Comparison of ENCODE assay signal across 2 cellular contexts in genomic region chr7:126728967-126729366, GRCh38.
TF ChIP-seq lines count a peak whose summit lies in the region.

No MANE protein-coding gene starts in this region.

TF ChIP-seq in HepG2, 621 proteins besides CTCF, POLR2A, EP300 and RAD21:
- TF ChIP-seq SPEN (CRISPR knock-in tag; IDR thresholded peaks at IDR 0.05; ENCODE audit: low read depth): no peak
- TF ChIP-seq MNT (IDR thresholded peaks at IDR 0.05): peak; percentile 53; the same call in 1 of the 2 replicates
- TF ChIP-seq SSRP1 (CRISPR knock-in tag; IDR thresholded peaks at IDR 0.05): no peak
- TF ChIP-seq ZNF839 (CRISPR knock-in tag; IDR thresholded peaks at IDR 0.05; ENCODE audit: borderline replicate concordance): no peak

TF ChIP-seq in GM12878, 131 proteins besides CTCF, POLR2A, EP300 and RAD21:
- no peak for TF ChIP-seq KAT2A (conservative IDR thresholded peaks at IDR 0.05; ENCODE audit: control insufficient read depth, low read depth, low read length)
- TF ChIP-seq MXI1 (IDR thresholded peaks at IDR 0.05; ENCODE audit: low read depth, low read length): no peak
- TF ChIP-seq ZBTB4 (CRISPR knock-in tag; IDR thresholded peaks at IDR 0.05): no peak
- TF ChIP-seq ATF3 (IDR thresholded peaks at IDR 0.05; ENCODE audit: borderline replicate concordance, extremely low read depth, low read depth, low read length): no peak
- no peak for TF ChIP-seq RB1 (IDR thresholded peaks at IDR 0.05; ENCODE audit: borderline replicate concordance)
- TF ChIP-seq POLR2AphosphoS2 (IDR thresholded peaks at IDR 0.05; ENCODE audit: low read depth, low read length): no peak
- no peak for TF ChIP-seq USF2 (IDR thresholded peaks at IDR 0.05; ENCODE audit: borderline replicate concordance, low read depth, low read length)
- no peak for TF ChIP-seq MYC (IDR thresholded peaks at IDR 0.05; ENCODE audit: insufficient read depth, insufficient read length, insufficient replicate concordance, low read length, severe bottlenecking)
- TF ChIP-seq BHLHE40 (IDR thresholded peaks at IDR 0.05; ENCODE audit: borderline replicate concordance in 1 of 2, low read depth in 2 of 2, low read length in 1 of 2): no peak
- TF ChIP-seq MEF2B (IDR thresholded peaks at IDR 0.05; ENCODE audit: partially characterized antibody, poor library complexity, severe bottlenecking): no peak
- no peak for TF ChIP-seq TCF3 (IDR thresholded peaks at IDR 0.05; ENCODE audit: borderline replicate concordance, insufficient read depth, low read depth, low read length)
- no peak for TF ChIP-seq KDM1A (IDR thresholded peaks at IDR 0.05; ENCODE audit: borderline replicate concordance)
- TF ChIP-seq ZNF622 (IDR thresholded peaks at IDR 0.05): no peak
- TF ChIP-seq SMC3 (IDR thresholded peaks at IDR 0.05; ENCODE audit: borderline replicate concordance, low read length): no peak
- no peak for TF ChIP-seq ZNF24 (IDR thresholded peaks at IDR 0.05)
- no peak for TF ChIP-seq MYB (IDR thresholded peaks at IDR 0.05; ENCODE audit: borderline replicate concordance, low read depth, low read length)
